ENCODE assay signal across 24 cellular contexts in the genomic region with DNA sequence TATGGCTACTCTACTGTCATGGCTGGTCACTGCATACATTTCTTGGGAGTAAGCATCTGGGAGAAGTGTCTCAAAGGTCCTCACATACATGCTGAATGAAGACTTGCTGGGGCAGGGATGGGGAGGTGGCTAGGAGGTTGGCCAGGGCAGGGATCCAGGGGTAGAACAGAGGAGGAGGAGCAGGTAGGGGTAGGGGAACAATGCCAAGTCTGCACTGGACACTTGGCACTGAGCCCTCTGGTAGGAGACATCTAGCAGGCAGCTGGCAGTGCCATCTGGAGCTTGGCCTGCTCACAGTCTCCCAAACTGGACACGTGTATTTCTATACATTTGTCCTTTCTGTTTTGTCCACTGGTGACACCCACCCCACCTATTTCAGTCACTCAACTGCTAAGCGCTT.
DNase-seq lines count a peak whose midpoint lies in the region; ATAC-seq and TF ChIP-seq lines count a peak whose summit lies in the region.
"Had no signal": no experiment of that assay in that cellular context is flagged by ENCODE, and none has a peak within 500 bp of the region (broad histone marks: within the 10 kb centered on the region; RNA-seq: fewer than 3 reads in every experiment).

No MANE protein-coding gene starts in this region.

- in situ Hi-C loops in transverse colon (cut with MboI; ENCODE audit: low pct_ligation_motif_present in 1 of 4, low pct_unique_long_range_greater_than_20kb in 1 of 4, low sequenced_read_pairs in 3 of 4): loop anchor here in 3 of 4 donors (10.0 to 25.0 kb wide), 3 partner anchors 692 to 710 kb away; no protein-coding TSS in a partner anchor

- intact Hi-C loops in Right ventricle myocardium inferior (cut with DNase I): loop anchor here (10.0 kb wide), 1 partner anchor 832 kb away; no protein-coding TSS in a partner anchor
- intact Hi-C loops in cardiac septum (cut with DNase I): no loop called here
- intact Hi-C loops in heart right ventricle (cut with DNase I): loop anchor here in 2 of 10 donors (10.0 kb wide), 3 partner anchors 172 to 832 kb away; no protein-coding TSS in a partner anchor
- intact Hi-C loops in thyroid gland (cut with DNase I): no loop called here
- intact Hi-C loops in transverse colon (cut with DNase I; ENCODE audit: low total_unique reads): no loop called here
- intact Hi-C loops in ascending aorta (cut with DNase I): no loop called here

- H3K4me1 ChIP-seq in heart right ventricle (peaks cover 0 to 4% (median 0%) of the 10 kb centered on the region in 9 donors), thyroid gland (no peaks in the 10 kb centered on the region), transverse colon (no peaks in the 10 kb centered on the region), ascending aorta (no peaks in the 10 kb centered on the region)
- H3K4me1 ChIP-seq: Caco-2, colonic mucosa, esophagus squamous epithelium, gastrocnemius medialis, HAP-1 had no signal

- TF ChIP-seq POLR2A in thyroid gland (IDR thresholded peaks at IDR 0.05) (no peak), transverse colon (IDR thresholded peaks at IDR 0.05) (no peak)

- H3K36me3 ChIP-seq in heart right ventricle (peaks cover 0 to 40% (median 0%) of the 10 kb centered on the region in 9 donors), thyroid gland (no peaks in the 10 kb centered on the region), transverse colon (no peaks in the 10 kb centered on the region), ascending aorta (peaks cover 0 to 11% of the 10 kb centered on the region in 2 donors)
- H3K36me3 ChIP-seq: colonic mucosa, esophagus squamous epithelium, gastrocnemius medialis, HAP-1, neutrophil had no signal

- TF ChIP-seq CTCF in heart right ventricle (IDR thresholded peaks at IDR 0.05) (peak in 2 of 9 donors; percentile 13 to 29), thyroid gland (IDR thresholded peaks at IDR 0.05) (no peak), transverse colon (IDR thresholded peaks at IDR 0.05) (no peak), ascending aorta (IDR thresholded peaks at IDR 0.05) (no peak)

- DNase-seq in Right ventricle myocardium inferior (ENCODE audit: missing footprints) (no peak), cardiac septum (ENCODE audit: low spot score) (no peak), NCI-H446 treated with DMSO at 0.1 percent for 48 hours (lab: John Stamatoyannopoulos, UW) (peak; percentile 18), heart right ventricle (peak; percentile 53 to 56), thyroid gland (peak; percentile 56 to 66), transverse colon (no peak), HCEC 1CT (no peak), ascending aorta (ENCODE audit: low spot score in 2 of 2) (no peak)
- DNase-seq: activated CD8-positive, alpha-beta T cell treated with anti-CD3 and anti-CD28 coated beads for 36 hours; activated gamma-delta T cell; activated naive CD8-positive, alpha-beta T cell treated with anti-CD3 and anti-CD28 coated beads, Interleukin-2, amount 50 U/mL, for 24 hours; activated T-cell treated with anti-CD3 and anti-CD28 coated beads for 4 hours; Caco-2; colonic mucosa; effector memory CD8-positive, alpha-beta T cell; esophagus squamous epithelium; gastrocnemius medialis; MV-4-11; NCI-H187 treated with DMSO at 0.1 percent for 48 hours; NCI-H510A treated with DMSO at 0.1 percent for 48 hours; spleen had no signal

- no peak overlapping the region for H3K27ac ChIP-seq in heart right ventricle
- H3K27ac ChIP-seq in thyroid gland: no peak overlapping the region
- H3K27ac ChIP-seq in transverse colon: no peak overlapping the region
- H3K27ac ChIP-seq in ascending aorta: no peak overlapping the region
- H3K27ac ChIP-seq: colonic mucosa, esophagus squamous epithelium, gastrocnemius medialis, neutrophil, spleen had no signal

- WGBS in heart right ventricle, 2 donors: 57 to 72% methylated on average over 2 of the region's 2 CpGs
- WGBS in thyroid gland, 2 donors: 53 to 63% methylated on average over 2 of the region's 2 CpGs
- WGBS in transverse colon (ENCODE audit: low coverage in 1 of 2), 2 donors: 64 to 100% methylated on average over 1 to 2 of the region's 2 CpGs

- H3K27me3 ChIP-seq in heart right ventricle (no peaks in the 10 kb centered on the region), thyroid gland (no peaks in the 10 kb centered on the region), transverse colon (no peaks in the 10 kb centered on the region), ascending aorta (no peaks in the 10 kb centered on the region)
- H3K27me3 ChIP-seq: colonic mucosa, gastrocnemius medialis, neutrophil, spleen had no signal

- H3K4me3 ChIP-seq in heart right ventricle (no peak overlapping the region), thyroid gland (replicated peaks in 1 of 3) (no peak overlapping the region), transverse colon (no peak overlapping the region), ascending aorta (no peak overlapping the region)
- H3K4me3 ChIP-seq: colonic mucosa, esophagus squamous epithelium, gastrocnemius medialis, HAP-1, K562, spleen had no signal

- ATAC-seq in Right ventricle myocardium inferior: peak; percentile 81
- peak in 7 of 8 donors; percentile 55 to 86 (median 78) for ATAC-seq in heart right ventricle
- ATAC-seq: activated CD8-positive, alpha-beta T cell treated with anti-CD3 and anti-CD28 coated beads for 36 hours; activated naive CD8-positive, alpha-beta T cell treated with anti-CD3 and anti-CD28 coated beads, Interleukin-2, amount 50 U/mL, for 24 hours; effector memory CD8-positive, alpha-beta T cell; gastrocnemius medialis; K562 had no signal

- H3K9me3 ChIP-seq in heart right ventricle: no peaks in the 10 kb centered on the region
- H3K9me3 ChIP-seq in thyroid gland: no peaks in the 10 kb centered on the region
- H3K9me3 ChIP-seq in transverse colon: no peaks in the 10 kb centered on the region
- no peaks in the 10 kb centered on the region for H3K9me3 ChIP-seq in ascending aorta
- H3K9me3 ChIP-seq: Caco-2, colonic mucosa, esophagus squamous epithelium, gastrocnemius medialis, HAP-1, neutrophil, spleen had no signal

- no peak for TF ChIP-seq EP300 in transverse colon (IDR thresholded peaks at IDR 0.05; ENCODE audit: low read depth)

Comparison
In these comparisons a context has a peak if more than half of its experiments do, and no peak if none do; other contexts are left out.
1. DNase-seq: peak in NCI-H446 treated with DMSO at 0.1 percent for 48 hours (single experiment), heart right ventricle (2 of 2) and thyroid gland (2 of 2); none in Right ventricle myocardium inferior (single experiment), cardiac septum (single experiment), transverse colon (single experiment), HCEC 1CT (single experiment) and ascending aorta (0 of 2).